In the genomic region with DNA sequence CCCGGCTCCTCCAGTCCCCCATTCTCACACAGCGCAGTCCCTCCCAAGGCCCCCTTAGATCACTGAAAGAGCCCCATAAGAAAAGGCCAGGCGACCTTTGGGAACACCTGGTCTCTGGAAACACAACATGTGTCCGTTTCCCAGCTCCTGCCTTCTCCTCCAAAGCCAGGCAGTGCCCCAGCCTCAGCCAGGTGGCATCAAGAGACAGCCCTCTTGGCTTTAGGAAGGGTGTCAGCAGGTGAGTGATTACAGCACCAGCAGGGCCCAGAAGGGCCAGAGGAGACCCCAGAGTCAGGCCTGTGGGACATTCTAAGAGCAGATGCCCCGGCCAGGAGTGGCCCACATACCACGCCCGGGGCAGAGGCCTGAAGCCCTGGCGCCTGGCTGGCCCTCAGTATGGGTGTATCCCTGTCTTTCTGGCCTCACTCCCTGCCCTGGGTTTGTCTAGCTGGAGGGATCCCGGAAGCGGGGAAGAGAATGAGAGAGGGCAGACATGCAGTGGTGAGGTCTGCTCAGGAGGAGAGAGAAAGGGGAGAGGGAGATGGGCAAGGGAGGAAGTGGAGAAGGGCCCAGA, we compare ENCODE assay signal across 10 cellular contexts.
DNase-seq lines count a peak whose midpoint lies in the region; ATAC-seq lines count a peak whose summit lies in the region.
"Had no signal": no experiment of that assay in that cellular context is flagged by ENCODE, and none has a peak within 500 bp of the region (broad histone marks: within the 10 kb centered on the region; RNA-seq: fewer than 3 reads in every experiment).

No MANE protein-coding gene starts in this region.

- H2BK5ac ChIP-seq in mesenchymal stem cell (ENCODE audit: low read depth, low read length, poor library complexity, severe bottlenecking), result no peak overlapping the region

- H3K9ac ChIP-seq in duodenal mucosa (ENCODE audit: low read depth in 1 of 2, low read length in 2 of 2) (peak overlapping the region; percentile 4 to 57), mesenchymal stem cell (ENCODE audit: low read length) (no peak overlapping the region)
- H3K9ac ChIP-seq: GM23248 had no signal

- no peaks in the 10 kb centered on the region for H3K79me1 ChIP-seq in mesenchymal stem cell (replicated peaks; ENCODE audit: low read length, poor library complexity, severe bottlenecking)

- peak overlapping the region; percentile 76 to 91 for H3K18ac ChIP-seq in mesenchymal stem cell (ENCODE audit: low read depth in 1 of 2, low read length in 2 of 2)

- peak overlapping the region; percentile 44 to 96 for H2BK12ac ChIP-seq in mesenchymal stem cell (ENCODE audit: low read length in 2 of 2)

- H3K4me2 ChIP-seq in mesenchymal stem cell (ENCODE audit: low read length, poor library complexity, severe bottlenecking), result no peak overlapping the region

- H3K9me3 ChIP-seq in duodenal mucosa (ENCODE audit: control insufficient read depth in 1 of 2, low read length in 2 of 2) (no peaks in the 10 kb centered on the region), mesenchymal stem cell (ENCODE audit: control insufficient read depth, low read length) (no peaks in the 10 kb centered on the region)

- no peak for ATAC-seq in stimulated activated naive B cell treated with anti-CD40 and anti-IgM and Interleukin-4, amounts not matched to agents 10 μg/mL and 1 μg/mL and 100 μg/mL, for 72 hours (replicated peaks)
- ATAC-seq in GM19035 (IDR thresholded peaks at IDR 0.05; ENCODE audit: unreplicated experiment) (no peak), HG02840 (IDR thresholded peaks at IDR 0.05; ENCODE audit: low FRiP score, unreplicated experiment) (no peak), HG03457 (IDR thresholded peaks at IDR 0.05; ENCODE audit: unreplicated experiment) (no peak)

- peak overlapping the region; percentile 70 for H4K91ac ChIP-seq in mesenchymal stem cell (ENCODE audit: low read length)

- H3K14ac ChIP-seq in mesenchymal stem cell (ENCODE audit: low read length in 2 of 2), result peak overlapping the region in 1 of 2 experiments; percentile 26

- peak overlapping the region; percentile 39 for H2BK120ac ChIP-seq in mesenchymal stem cell (ENCODE audit: low read depth, low read length)

- no peak overlapping the region for H2AK5ac ChIP-seq in mesenchymal stem cell (ENCODE audit: low read length, severe bottlenecking)

- H3K36me3 ChIP-seq in duodenal mucosa (ENCODE audit: control insufficient read depth in 1 of 2, insufficient read depth in 2 of 2, low read length in 2 of 2), result peaks cover 0 to 8% of the 10 kb centered on the region in 2 donors
- H3K36me3 ChIP-seq in mesenchymal stem cell (ENCODE audit: control insufficient read depth in 1 of 2, insufficient read depth in 2 of 2, low read depth in 1 of 2, low read length in 2 of 2), result no peaks in the 10 kb centered on the region

- peaks cover 77 to 78% of the 10 kb centered on the region in 2 donors for H3K4me1 ChIP-seq in duodenal mucosa (ENCODE audit: control insufficient read depth in 1 of 2, insufficient read depth in 2 of 2, low read length in 2 of 2)
- peaks cover 16% of the 10 kb centered on the region for H3K4me1 ChIP-seq in mesenchymal stem cell (ENCODE audit: control insufficient read depth, insufficient read depth, low read depth, low read length)

- WGBS in mesenchymal stem cell, result 90% methylated on average over 10 of the region's 10 CpGs

- H3K4me3 Mint-ChIP-seq in stimulated activated naive B cell treated with anti-CD40 and anti-IgM and Interleukin-4, amounts not matched to agents 10 μg/mL and 1 μg/mL and 100 μg/mL, for 72 hours, result no peak overlapping the region

- H3K27me3 Mint-ChIP-seq in stimulated activated naive B cell treated with anti-CD40 and anti-IgM and Interleukin-4, amounts not matched to agents 10 μg/mL and 1 μg/mL and 100 μg/mL, for 72 hours, result no peaks in the 10 kb centered on the region

- H3K23ac ChIP-seq in mesenchymal stem cell (ENCODE audit: low read length in 2 of 2), result no peak overlapping the region

- H3K27ac Mint-ChIP-seq in stimulated activated naive B cell treated with anti-CD40 and anti-IgM and Interleukin-4, amounts not matched to agents 10 μg/mL and 1 μg/mL and 100 μg/mL, for 72 hours, result peak overlapping the region; percentile 47

- no peaks in the 10 kb centered on the region for H3K9me3 Mint-ChIP-seq in stimulated activated naive B cell treated with anti-CD40 and anti-IgM and Interleukin-4, amounts not matched to agents 10 μg/mL and 1 μg/mL and 100 μg/mL, for 72 hours

- H3K27ac ChIP-seq in duodenal mucosa (ENCODE audit: low read depth, low read length), result peak overlapping the region; percentile 50
- H3K27ac ChIP-seq in mesenchymal stem cell (ENCODE audit: low read length, poor library complexity, severe bottlenecking), result no peak overlapping the region
- H3K27ac ChIP-seq: GM23248 had no signal

- H2AFZ ChIP-seq in mesenchymal stem cell (ENCODE audit: low read depth, low read length), result no peak overlapping the region
- H2AFZ ChIP-seq: GM23248 had no signal

- no peaks in the 10 kb centered on the region for H3K27me3 ChIP-seq in duodenal mucosa (ENCODE audit: control insufficient read depth in 1 of 2, insufficient read depth in 2 of 2, low read length in 2 of 2)
- peaks cover 11 to 54% of the 10 kb centered on the region in 2 experiments for H3K27me3 ChIP-seq in mesenchymal stem cell (ENCODE audit: control insufficient read depth in 1 of 2, insufficient read depth in 1 of 2, low read length in 2 of 2)

- DNase-seq in NCI-H510A treated with DMSO at 0.1 percent for 48 hours (lab: John Stamatoyannopoulos, UW) (peak; percentile 94), mesenchymal stem cell (no peak)
- no peak for DNase-seq in stimulated activated naive B cell treated with anti-CD40 and anti-IgM and Interleukin-4, amounts not matched to agents 10 μg/mL and 1 μg/mL and 100 μg/mL, for 72 hours
- no peak for DNase-seq in activated effector memory CD4-positive, alpha-beta T cell treated with Interleukin-2 at 50 U/mL for 16 hours
- DNase-seq: stimulated activated naive CD4-positive, alpha-beta T cell treated with Interleukin-2 at 50 U/mL for 16 hours had no signal

- H3K4ac ChIP-seq in mesenchymal stem cell (ENCODE audit: low read depth in 1 of 2, low read length in 2 of 2), result peak overlapping the region; percentile 46 to 63

- peaks cover 5 to 19% of the 10 kb centered on the region in 2 donors for H3K36me3 Mint-ChIP-seq in stimulated activated naive B cell treated with anti-CD40 and anti-IgM and Interleukin-4, amounts not matched to agents 10 μg/mL and 1 μg/mL and 100 μg/mL, for 72 hours

- H2BK15ac ChIP-seq in mesenchymal stem cell (ENCODE audit: low read depth, poor library complexity, severe bottlenecking), result peak overlapping the region; percentile 73

- H3K4me3 ChIP-seq in duodenal mucosa (ENCODE audit: low read depth in 1 of 2, low read length in 2 of 2), result no peak overlapping the region
- no peak overlapping the region for H3K4me3 ChIP-seq in mesenchymal stem cell (ENCODE audit: insufficient read depth in 1 of 2, low read depth in 1 of 2, low read length in 2 of 2)
- H3K4me3 ChIP-seq: GM23248 had no signal

- H4K8ac ChIP-seq in mesenchymal stem cell (ENCODE audit: low read length), result peak overlapping the region; percentile 8

- H3K4me1 Mint-ChIP-seq in stimulated activated naive B cell treated with anti-CD40 and anti-IgM and Interleukin-4, amounts not matched to agents 10 μg/mL and 1 μg/mL and 100 μg/mL, for 72 hours, result peaks cover 40 to 70% of the 10 kb centered on the region in 2 donors
